ENCODE assay signal across 22 cellular contexts in genomic region chr5:109258755-109259154, GRCh38.
"Had no signal": no experiment of that assay in that cellular context is flagged by ENCODE, and none has a peak within 500 bp of the region (broad histone marks: within the 10 kb centered on the region; RNA-seq: fewer than 3 reads in every experiment).

No MANE protein-coding gene starts in this region.

- H3K9ac ChIP-seq: KMS-11 had no signal

- ATAC-seq: HepG2, Panc1, PC-3, Right ventricle myocardium inferior, SK-N-SH treated with all-trans-retinoic acid at 6 μM for 48 hours had no signal

- H3K9me3 ChIP-seq: SJCRH30 had no signal

- H3K27me3 ChIP-seq: SJCRH30 had no signal

- FAIRE-seq: HepG2 had no signal

- H3K4me3 ChIP-seq: SJCRH30 had no signal

- H3K36me3 ChIP-seq: SJCRH30 had no signal

- H3K4me2 ChIP-seq: KMS-11 had no signal

- H3K4me1 ChIP-seq: SJCRH30 had no signal

- H3K27ac ChIP-seq: KMS-11, SJCRH30 had no signal

- DNase-seq: IMR-90, Kasumi-1, MM.1S, NCI-H1092 treated with DMSO at 0.1 percent for 48 hours, NCI-H1436 treated with DMSO at 0.1 percent for 48 hours, NCI-H1694, NCI-H2029, NCI-H2081 treated with DMSO at 0.1 percent for 48 hours, NCI-H2171, NCI-H226, NCI-H446, NCI-H510A, NCI-H524 treated with DMSO at 0.1 percent for 48 hours, NCI-H69, NCI-H774, PC-3, SJCRH30 had no signal
